In genomic region chr1:151991663-151992344, GRCh38 we compare ENCODE assay signal across 8 cellular contexts. TPM values are rescaled to one million over a fixed set of nuclear protein-coding genes. Genes with fewer than 3 reads are reported as not detected.
DNase-seq lines count a peak whose midpoint lies in the region; ATAC-seq and TF ChIP-seq lines count a peak whose summit lies in the region.

No MANE protein-coding gene starts in this region.

- H3K27me3 Mint-ChIP-seq in stimulated activated naive CD8-positive, alpha-beta T cell treated with anti-CD3 and anti-CD28 coated beads, Interleukin-15, Interleukin-2, amounts not matched to agents 100 ng/mL and 50 ng/mL, for 24 hours: no peaks in the 10 kb centered on the region
- no peaks in the 10 kb centered on the region for H3K27me3 Mint-ChIP-seq in central memory CD8-positive, alpha-beta T cell
- no peaks in the 10 kb centered on the region for H3K27me3 Mint-ChIP-seq in mesothelial cell of epicardium (ENCODE audit: low read depth)

- no peak for DNase-seq in stimulated activated naive CD8-positive, alpha-beta T cell treated with anti-CD3 and anti-CD28 coated beads, Interleukin-15, Interleukin-2, amounts not matched to agents 100 U/mL and 50 U/mL, for 24 hours
- no peak for DNase-seq in central memory CD8-positive, alpha-beta T cell (ENCODE audit: low spot score in 2 of 2)
- DNase-seq in mesothelial cell of epicardium (ENCODE audit: low spot score in 2 of 2, unreplicated experiment in 2 of 2) (no peak), NCI-H82 (lab: John Stamatoyannopoulos, UW) (no peak), AG08396 (ENCODE audit: low spot score) (no peak)

- H3K36me3 Mint-ChIP-seq in stimulated activated naive CD8-positive, alpha-beta T cell treated with anti-CD3 and anti-CD28 coated beads, Interleukin-15, Interleukin-2, amounts not matched to agents 100 ng/mL and 50 ng/mL, for 24 hours (ENCODE audit: low read depth): peaks cover 15% of the 10 kb centered on the region
- H3K36me3 Mint-ChIP-seq in central memory CD8-positive, alpha-beta T cell (ENCODE audit: insufficient read depth): peaks cover 29% of the 10 kb centered on the region
- H3K36me3 Mint-ChIP-seq in mesothelial cell of epicardium: no peaks in the 10 kb centered on the region

- H3K9me3 Mint-ChIP-seq in stimulated activated naive CD8-positive, alpha-beta T cell treated with anti-CD3 and anti-CD28 coated beads, Interleukin-15, Interleukin-2, amounts not matched to agents 100 ng/mL and 50 ng/mL, for 24 hours: no peaks in the 10 kb centered on the region
- no peaks in the 10 kb centered on the region for H3K9me3 Mint-ChIP-seq in central memory CD8-positive, alpha-beta T cell
- no peaks in the 10 kb centered on the region for H3K9me3 Mint-ChIP-seq in mesothelial cell of epicardium

- no peak for TF ChIP-seq CTCF in mesothelial cell of epicardium (IDR thresholded peaks at IDR 0.05; ENCODE audit: unreplicated experiment)

- no peak for ATAC-seq in stimulated activated naive CD8-positive, alpha-beta T cell treated with anti-CD3 and anti-CD28 coated beads, Interleukin-15, Interleukin-2, amounts not matched to agents 100 U/mL and 50 U/mL, for 24 hours
- ATAC-seq in central memory CD8-positive, alpha-beta T cell (replicated peaks; ENCODE audit: extremely low read depth, poor library complexity, severe bottlenecking): no peak
- ATAC-seq in GM18907 (IDR thresholded peaks at IDR 0.05; ENCODE audit: unreplicated experiment): no peak
- no peak for ATAC-seq in GM19023 (IDR thresholded peaks at IDR 0.05; ENCODE audit: unreplicated experiment)

- peak overlapping the region; percentile 50 for H3K27ac Mint-ChIP-seq in stimulated activated naive CD8-positive, alpha-beta T cell treated with anti-CD3 and anti-CD28 coated beads, Interleukin-15, Interleukin-2, amounts not matched to agents 100 ng/mL and 50 ng/mL, for 24 hours
- peak overlapping the region; percentile 97 for H3K27ac Mint-ChIP-seq in central memory CD8-positive, alpha-beta T cell (ENCODE audit: low read depth)
- H3K27ac Mint-ChIP-seq in mesothelial cell of epicardium: peak overlapping the region; percentile 98

- H3K4me1 Mint-ChIP-seq in stimulated activated naive CD8-positive, alpha-beta T cell treated with anti-CD3 and anti-CD28 coated beads, Interleukin-15, Interleukin-2, amounts not matched to agents 100 ng/mL and 50 ng/mL, for 24 hours (ENCODE audit: low read depth): peaks cover 63% of the 10 kb centered on the region
- peaks cover 68% of the 10 kb centered on the region for H3K4me1 Mint-ChIP-seq in central memory CD8-positive, alpha-beta T cell
- peaks cover 61% of the 10 kb centered on the region for H3K4me1 Mint-ChIP-seq in mesothelial cell of epicardium

- peak overlapping the region; percentile 95 for H3K4me3 Mint-ChIP-seq in stimulated activated naive CD8-positive, alpha-beta T cell treated with anti-CD3 and anti-CD28 coated beads, Interleukin-15, Interleukin-2, amounts not matched to agents 100 ng/mL and 50 ng/mL, for 24 hours
- H3K4me3 Mint-ChIP-seq in central memory CD8-positive, alpha-beta T cell: peak overlapping the region; percentile 98
- peak overlapping the region; percentile 92 for H3K4me3 Mint-ChIP-seq in mesothelial cell of epicardium

RNA-seq across cellular contexts. Expression of gene S100A10, which starts 1.9 kb away (rescaled TPM):
- 219 to 234 TPM (median 222 TPM) in 3 replicates for total RNA-seq in mesothelial cell of epicardium

RNA-seq across cellular contexts. Expression of gene S100A11, which starts 45.0 kb away (rescaled TPM):
- total RNA-seq in mesothelial cell of epicardium: 351 to 373 TPM (median 358 TPM) in 3 replicates
